Comparison of ENCODE assay signal across 22 cellular contexts in genomic region chr1:72462506-72462905, GRCh38.
DNase-seq lines count a peak whose midpoint lies in the region; ATAC-seq, FAIRE-seq and TF ChIP-seq lines count a peak whose summit lies in the region.
"Had no signal": no experiment of that assay in that cellular context is flagged by ENCODE, and none has a peak within 500 bp of the region (broad histone marks: within the 10 kb centered on the region; RNA-seq: fewer than 3 reads in every experiment).

No MANE protein-coding gene starts in this region.

- H3K4me1 ChIP-seq in astrocyte (ENCODE audit: insufficient read depth, low read length) (no peaks in the 10 kb centered on the region), kidney (ENCODE audit: control insufficient read depth in 1 of 2, insufficient read depth in 1 of 2, low read depth in 1 of 2, low read length in 2 of 2) (no peaks in the 10 kb centered on the region)

- H3K27ac ChIP-seq in astrocyte (ENCODE audit: low read depth, low read length) = no peak overlapping the region
- H3K27ac ChIP-seq in kidney (ENCODE audit: low read depth in 2 of 2, low read length in 2 of 2) = no peak overlapping the region
- H3K27ac ChIP-seq: 22Rv1, GM23248 had no signal

- H3K36me3 ChIP-seq in astrocyte (ENCODE audit: insufficient read depth, low read length) = no peaks in the 10 kb centered on the region
- no peaks in the 10 kb centered on the region for H3K36me3 ChIP-seq in kidney (ENCODE audit: control insufficient read depth in 1 of 2, insufficient read depth in 2 of 2, low read length in 2 of 2)

- TF ChIP-seq CTCF in AG09309 (IDR thresholded peaks at IDR 0.05; ENCODE audit: control insufficient read depth, insufficient read depth, low read depth, low read length, missing control alignments) (no peak), astrocyte (IDR thresholded peaks at IDR 0.05; ENCODE audit: insufficient read depth, low read depth, low read length) (no peak), kidney (IDR thresholded peaks at IDR 0.05; ENCODE audit: borderline replicate concordance, extremely low read depth, insufficient read depth) (no peak)

- H3K36me3 Mint-ChIP-seq in astrocyte (ENCODE audit: low read depth, unreplicated experiment) = no peaks in the 10 kb centered on the region
- H3K36me3 Mint-ChIP-seq: CD4-positive, alpha-beta memory T cell had no signal

- no peak for TF ChIP-seq RAD21 in Ishikawa (IDR thresholded peaks at IDR 0.05; ENCODE audit: low read depth)

- no peak for TF ChIP-seq POLR2A in erythroblast (IDR thresholded peaks at IDR 0.05; ENCODE audit: low read length)

- no peak overlapping the region for H3K27ac Mint-ChIP-seq in astrocyte (ENCODE audit: unreplicated experiment)
- H3K27ac Mint-ChIP-seq: CD4-positive, alpha-beta memory T cell had no signal

- H3K9ac ChIP-seq in astrocyte (ENCODE audit: low read length) (no peak overlapping the region), kidney (ENCODE audit: low read length in 2 of 2) (no peak overlapping the region)
- H3K9ac ChIP-seq: GM23248 had no signal

- DNase-seq in AG09309 (ENCODE audit: low read depth) (peak; percentile 45), DMS79 treated with DMSO at 0.1 percent for 48 hours (lab: John Stamatoyannopoulos, UW) (peak; percentile 39), astrocyte (ENCODE audit: low read depth) (peak; percentile 58), kidney (no peak), erythroblast (lab: John Stamatoyannopoulos, UW) (no peak), RPMI8226 (no peak)
- DNase-seq: C1 segment of cervical spinal cord; Calu3; CD4-positive, alpha-beta memory T cell; COR-L47; DMS53; EL; GDM1; GM23248; H7; HCEC 1CT had no signal

- FAIRE-seq in astrocyte (lab: Jason Lieb, UNC) = no peak
- no peak for FAIRE-seq in kidney (lab: Jason Lieb, UNC)
- FAIRE-seq: A204.1, GM12892, H1 had no signal

- no peak overlapping the region for H3K4me3 ChIP-seq in AG09309 (ENCODE audit: control insufficient read depth, low read depth, low read length)
- H3K4me3 ChIP-seq in astrocyte (ENCODE audit: insufficient read depth, low read depth, low read length) = no peak overlapping the region
- no peak overlapping the region for H3K4me3 ChIP-seq in kidney (ENCODE audit: low read length in 2 of 2)
- H3K4me3 ChIP-seq: GM23248 had no signal

- H3K4me2 ChIP-seq in astrocyte (ENCODE audit: low read length) = no peak overlapping the region

- H3K27me3 Mint-ChIP-seq in astrocyte (ENCODE audit: low read depth, unreplicated experiment) = no peaks in the 10 kb centered on the region
- H3K27me3 Mint-ChIP-seq: CD4-positive, alpha-beta memory T cell had no signal

- H4K20me1 ChIP-seq in astrocyte (ENCODE audit: insufficient read depth, low read length) = no peaks in the 10 kb centered on the region

- no peaks in the 10 kb centered on the region for H3K79me2 ChIP-seq in astrocyte (ENCODE audit: insufficient read depth, low read length)

- H3K4me1 Mint-ChIP-seq in astrocyte (ENCODE audit: low read depth, unreplicated experiment) = no peaks in the 10 kb centered on the region
- H3K4me1 Mint-ChIP-seq: CD4-positive, alpha-beta memory T cell had no signal

- no peaks in the 10 kb centered on the region for H3K9me3 Mint-ChIP-seq in astrocyte (ENCODE audit: unreplicated experiment)

- ATAC-seq in GM21381 (IDR thresholded peaks at IDR 0.05; ENCODE audit: unreplicated experiment) = no peak

- no peak overlapping the region for H3K4me3 Mint-ChIP-seq in astrocyte (ENCODE audit: unreplicated experiment)
- H3K4me3 Mint-ChIP-seq: CD4-positive, alpha-beta memory T cell had no signal

- TF ChIP-seq EP300 in Ishikawa (IDR thresholded peaks at IDR 0.05; ENCODE audit: borderline replicate concordance) = no peak

- H2AFZ ChIP-seq in astrocyte (ENCODE audit: low read depth, low read length) = no peak overlapping the region
- H2AFZ ChIP-seq: GM23248 had no signal

- intact Hi-C loops in kidney (cut with DNase I) = no loop called here

- no peaks in the 10 kb centered on the region for H3K27me3 ChIP-seq in astrocyte (ENCODE audit: insufficient read depth, low read length)

- H3K9me3 ChIP-seq in astrocyte (ENCODE audit: insufficient read depth, low read depth, low read length) = no peaks in the 10 kb centered on the region
- no peaks in the 10 kb centered on the region for H3K9me3 ChIP-seq in kidney (ENCODE audit: control insufficient read depth in 1 of 2, low read length in 2 of 2)

TF ChIP-seq in Ishikawa, 13 proteins besides CTCF, POLR2A, EP300 and RAD21:
- TF ChIP-seq MAX (IDR thresholded peaks at IDR 0.05) (no peak), ZBTB7A (IDR thresholded peaks at IDR 0.05; ENCODE audit: low read depth) (no peak), EGR1 (IDR thresholded peaks at IDR 0.05) (no peak), YY1 (IDR thresholded peaks at IDR 0.05; ENCODE audit: low read depth) (no peak), TCF12 (IDR thresholded peaks at IDR 0.05; ENCODE audit: low read depth) (no peak), CEBPB (IDR thresholded peaks at IDR 0.05) (0 out of 2 replicates have a peak, but pooled peaks have one; percentile 12), NFIC (IDR thresholded peaks at IDR 0.05) (no peak)
- TF ChIP-seq, protein P1, sequence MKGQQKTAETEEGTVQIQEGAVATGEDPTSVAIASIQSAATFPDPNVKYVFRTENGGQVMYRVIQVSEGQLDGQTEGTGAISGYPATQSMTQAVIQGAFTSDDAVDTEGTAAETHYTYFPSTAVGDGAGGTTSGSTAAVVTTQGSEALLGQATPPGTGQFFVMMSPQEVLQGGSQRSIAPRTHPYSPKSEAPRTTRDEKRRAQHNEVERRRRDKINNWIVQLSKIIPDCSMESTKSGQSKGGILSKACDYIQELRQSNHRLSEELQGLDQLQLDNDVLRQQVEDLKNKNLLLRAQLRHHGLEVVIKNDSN (IDR thresholded peaks at IDR 0.05) = no peak

Comparison
In these comparisons a context has a peak if more than half of its experiments do, and no peak if none do; other contexts are left out.
1. DNase-seq: peak in AG09309 (single experiment), DMS79 treated with DMSO at 0.1 percent for 48 hours (single experiment) and astrocyte (single experiment); none in kidney (single experiment), erythroblast (0 of 2) and RPMI8226 (single experiment).